Comparison of ENCODE assay signal across 8 cellular contexts in the genomic region with DNA sequence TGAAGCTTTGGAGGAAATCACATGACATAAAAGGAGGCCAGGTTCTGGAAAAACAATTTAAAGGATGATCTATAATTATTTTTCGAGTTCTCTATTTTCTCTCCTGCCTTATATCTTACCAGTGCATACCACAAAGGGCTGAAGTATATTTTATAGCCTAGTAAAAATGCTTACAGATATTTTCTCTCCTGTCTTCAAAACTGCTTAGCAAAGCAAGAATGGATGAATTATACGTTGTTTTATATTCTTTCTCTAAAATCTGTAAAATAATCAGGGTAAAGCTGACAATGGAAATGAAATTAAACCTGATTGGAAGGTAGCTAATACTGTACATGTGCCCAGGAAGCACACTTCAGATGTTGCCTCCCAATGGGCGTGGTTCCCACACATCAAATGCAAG.
"Had no signal": no experiment of that assay in that cellular context is flagged by ENCODE, and none has a peak within 500 bp of the region (broad histone marks: within the 10 kb centered on the region; RNA-seq: fewer than 3 reads in every experiment).

No MANE protein-coding gene starts in this region.

- H3K36me3 Mint-ChIP-seq: IgD-negative memory B cell had no signal

- H3K27ac ChIP-seq: HL-60, KMS-11 had no signal

- H3K4me1 Mint-ChIP-seq: IgD-negative memory B cell had no signal

- H3K9ac ChIP-seq: KMS-11 had no signal

- DNase-seq: Karpas-422, Kasumi-1, KBM-7, KG1 had no signal

- H3K27ac Mint-ChIP-seq: IgD-negative memory B cell had no signal

- FAIRE-seq: HTR-8/SVneo had no signal

- H3K4me3 Mint-ChIP-seq: IgD-negative memory B cell had no signal

- H3K4me2 ChIP-seq: KMS-11 had no signal
